In genomic region chr4:185847352-185848078, GRCh38 we compare ENCODE assay signal across 11 cellular contexts. TPM values are rescaled to one million over a fixed set of nuclear protein-coding genes. Genes with fewer than 3 reads are reported as not detected.
DNase-seq lines count a peak whose midpoint lies in the region; ATAC-seq, FAIRE-seq and TF ChIP-seq lines count a peak whose summit lies in the region.
"Had no signal": no experiment of that assay in that cellular context is flagged by ENCODE, and none has a peak within 500 bp of the region (broad histone marks: within the 10 kb centered on the region; RNA-seq: fewer than 3 reads in every experiment).

No MANE protein-coding gene starts in this region.

- TF ChIP-seq CTCF in WERI-Rb-1 (IDR thresholded peaks at IDR 0.05; ENCODE audit: low read depth, low read length) (no peak), progenitor cell of endocrine pancreas (IDR thresholded peaks at IDR 0.05; ENCODE audit: unreplicated experiment) (no peak)

- H3K27ac Mint-ChIP-seq in progenitor cell of endocrine pancreas: no peak overlapping the region
- H3K27ac Mint-ChIP-seq: activated CD4-positive, alpha-beta memory T cell treated with anti-CD3 and anti-CD28 coated beads for 36 hours had no signal

- no peak overlapping the region for H3K4me3 Mint-ChIP-seq in progenitor cell of endocrine pancreas (ENCODE audit: low read depth)
- H3K4me3 Mint-ChIP-seq: activated CD4-positive, alpha-beta memory T cell treated with anti-CD3 and anti-CD28 coated beads for 36 hours had no signal

- peak; percentile 88 to 92 for ATAC-seq in right cardiac atrium
- no peak for ATAC-seq in HG02798 (IDR thresholded peaks at IDR 0.05; ENCODE audit: poor library complexity, unreplicated experiment)

- H3K4me1 ChIP-seq in right cardiac atrium (ENCODE audit: control insufficient read depth, insufficient read depth, low read length): peaks cover 6% of the 10 kb centered on the region

- H3K27me3 Mint-ChIP-seq in progenitor cell of endocrine pancreas: no peaks in the 10 kb centered on the region
- H3K27me3 Mint-ChIP-seq: activated CD4-positive, alpha-beta memory T cell treated with anti-CD3 and anti-CD28 coated beads for 36 hours had no signal

- H3K4me3 ChIP-seq in WERI-Rb-1 (ENCODE audit: low read depth, low read length): peak overlapping the region; percentile 12; the same call in 1 of the 2 replicates
- no peak overlapping the region for H3K4me3 ChIP-seq in right cardiac atrium (ENCODE audit: low read length)

- WGBS in right cardiac atrium: 41% methylated on average over 13 of the region's 13 CpGs

- H3K27me3 ChIP-seq in WERI-Rb-1 (ENCODE audit: insufficient read depth, low read depth, severe bottlenecking): no peaks in the 10 kb centered on the region
- H3K27me3 ChIP-seq in right cardiac atrium (ENCODE audit: control insufficient read depth, insufficient read depth): no peaks in the 10 kb centered on the region

- no peaks in the 10 kb centered on the region for H3K36me3 ChIP-seq in WERI-Rb-1

- DNase-seq in NCI-H82 (lab: John Stamatoyannopoulos, UW) (peak; percentile 27), NCI-H82 treated with DMSO at 0.1 percent for 48 hours (lab: John Stamatoyannopoulos, UW; ENCODE audit: unreplicated experiment) (no peak), WERI-Rb-1 (peak; percentile 46), right cardiac atrium (peak; percentile 69 to 85 (median 84)), urothelium cell line (ENCODE audit: low spot score) (peak; percentile 64), RKO (ENCODE audit: low spot score) (no peak), progenitor cell of endocrine pancreas (ENCODE audit: low spot score, unreplicated experiment) (no peak)
- DNase-seq: activated CD4-positive, alpha-beta memory T cell treated with anti-CD3 and anti-CD28 coated beads for 36 hours; AML-193; NCI-H774 had no signal

- intact Hi-C loops in right cardiac atrium (cut with DNase I): loop anchor here in 2 of 4 donors (10.0 kb wide), 2 partner anchors 167 to 177 kb away; no protein-coding TSS in a partner anchor

- H3K36me3 Mint-ChIP-seq in progenitor cell of endocrine pancreas (ENCODE audit: insufficient read depth): peaks cover 2% of the 10 kb centered on the region
- H3K36me3 Mint-ChIP-seq: activated CD4-positive, alpha-beta memory T cell treated with anti-CD3 and anti-CD28 coated beads for 36 hours had no signal

- H3K4me1 Mint-ChIP-seq in progenitor cell of endocrine pancreas (ENCODE audit: low read depth): peaks cover 8% of the 10 kb centered on the region

- peaks cover 12% of the 10 kb centered on the region for H3K9me3 Mint-ChIP-seq in progenitor cell of endocrine pancreas (ENCODE audit: low read depth)

- no peak for FAIRE-seq in urothelium cell line (lab: Jason Lieb, UNC)

- H3K9me3 ChIP-seq in WERI-Rb-1 (ENCODE audit: severe bottlenecking) (peaks cover 5% of the 10 kb centered on the region), right cardiac atrium (ENCODE audit: control insufficient read depth, low read length) (no peaks in the 10 kb centered on the region)

- H3K27ac ChIP-seq in WERI-Rb-1 (no peak overlapping the region), right cardiac atrium (ENCODE audit: low read length) (peak overlapping the region; percentile 89)

RNA-seq across cellular contexts. Expression of gene SORBS2, which starts 35.5 kb away (rescaled TPM):
- total RNA-seq in right cardiac atrium (100 to 1,000 TPM; 578 to 776 (median 669) TPM), progenitor cell of endocrine pancreas (92.6 and 94.2 TPM in 2 replicates)
- polyA plus RNA-seq in right cardiac atrium: 181 TPM
- total RNA-seq: activated CD4-positive, alpha-beta memory T cell treated with anti-CD3 and anti-CD28 coated beads for 36 hours had no signal

Comparison
In these comparisons a context has a peak if more than half of its experiments do, and no peak if none do; other contexts are left out.
1. DNase-seq: peak in NCI-H82 (single experiment), WERI-Rb-1 (single experiment), right cardiac atrium (3 of 3) and urothelium cell line (single experiment); none in NCI-H82 treated with DMSO at 0.1 percent for 48 hours (single experiment), RKO (single experiment) and progenitor cell of endocrine pancreas (single experiment).